1 cellular context compared by ENCODE assay signal in genomic region chr13:106520205-106521004, GRCh38.
TF ChIP-seq lines count a peak whose summit lies in the region.

No MANE protein-coding gene starts in this region.

TF ChIP-seq in WTC11, 78 proteins besides CTCF, POLR2A, EP300 and RAD21 (continued from another document):
- TF ChIP-seq ARID4B (CRISPR knock-in tag; IDR thresholded peaks at IDR 0.05; ENCODE audit: borderline replicate concordance) (no peak), ZNF219 (CRISPR knock-in tag; IDR thresholded peaks at IDR 0.05; ENCODE audit: borderline replicate concordance) (no peak)
